Comparison of ENCODE assay signal across 18 cellular contexts in genomic region chr5:160237571-160238093, GRCh38. TPM values are rescaled to one million over a fixed set of nuclear protein-coding genes. Genes with fewer than 3 reads are reported as not detected.
A peak's percentile ranks its signal among the peaks of the same experiment; 100 is the strongest.
DNase-seq lines count a peak whose midpoint lies in the region; ATAC-seq and TF ChIP-seq lines count a peak whose summit lies in the region.
"Had no signal": no experiment of that assay in that cellular context is flagged by ENCODE, and none has a peak within 500 bp of the region (broad histone marks: within the 10 kb centered on the region; RNA-seq: fewer than 3 reads in every experiment).

No MANE protein-coding gene starts in this region.

- H3K27me3 Mint-ChIP-seq in GM23338 (ENCODE audit: insufficient read depth, low read depth, poor library complexity): peaks cover 26% of the 10 kb centered on the region
- H3K27me3 Mint-ChIP-seq in endothelial cell (ENCODE audit: unreplicated experiment): peaks cover 24% of the 10 kb centered on the region

- no peak overlapping the region; the same call in 1 of the 2 replicates for H3K4me3 ChIP-seq in GM23338
- H3K4me3 ChIP-seq in HUES64 (ENCODE audit: low read length): no peak overlapping the region
- no peak overlapping the region for H3K4me3 ChIP-seq in coronary artery
- no peak overlapping the region for H3K4me3 ChIP-seq in tibial artery

- peak overlapping the region; percentile 70 for H3K4me2 ChIP-seq in GM23338

- H2AFZ ChIP-seq in GM23338: peak overlapping the region; percentile 14; the same call in 1 of the 2 replicates

- H3K9me2 ChIP-seq in GM23338 (ENCODE audit: insufficient read depth): no peaks in the 10 kb centered on the region

- H3K27ac Mint-ChIP-seq in GM23338 (peak overlapping the region; percentile 10), endothelial cell (ENCODE audit: unreplicated experiment) (no peak overlapping the region)

- H3K9ac ChIP-seq in HUES64 (ENCODE audit: low read depth, low read length): no peak overlapping the region

- H3K27ac ChIP-seq in GM23338 (ENCODE audit: low read depth): peak overlapping the region; percentile 46; the same call in 1 of the 2 replicates
- peak overlapping the region; percentile 50; the same call in 1 of the 2 replicates for H3K27ac ChIP-seq in HUES64 (ENCODE audit: low read depth, low read length)
- no peak overlapping the region for H3K27ac ChIP-seq in coronary artery
- H3K27ac ChIP-seq in tibial artery: no peak overlapping the region
- H3K27ac ChIP-seq: C4-2B had no signal

- peaks cover 19% of the 10 kb centered on the region for H3K9me3 Mint-ChIP-seq in GM23338
- no peaks in the 10 kb centered on the region for H3K9me3 Mint-ChIP-seq in endothelial cell (ENCODE audit: unreplicated experiment)

- DNase-seq in GM23338 (ENCODE audit: low spot score) (peak; percentile 79), endothelial cell (ENCODE audit: low spot score) (no peak), iPS-NIHi11 (ENCODE audit: low spot score) (peak; percentile 68), coronary artery (ENCODE audit: low spot score) (no peak), tibial artery (no peak), cerebellar nuclear complex (lab: John Stamatoyannopoulos, UW) (no peak)
- DNase-seq: EL, Karpas-422, MV-4-11, NCI-H1105 treated with DMSO at 0.1 percent for 48 hours, NCI-H2081, NCI-H2171, NCI-H345, NCI-H524, Right ventricle myocardium superior had no signal

- H3K4me1 ChIP-seq in GM23338 (ENCODE audit: insufficient read depth) (peaks cover 18% of the 10 kb centered on the region), HUES64 (ENCODE audit: insufficient read depth, low read length) (peaks cover 8% of the 10 kb centered on the region), tibial artery (no peaks in the 10 kb centered on the region)

- peak; percentile 89 for ATAC-seq in GM23338
- ATAC-seq in HG03196 (IDR thresholded peaks at IDR 0.05; ENCODE audit: unreplicated experiment): no peak

- H3F3A ChIP-seq in GM23338 (replicated peaks; ENCODE audit: low read depth): no peaks in the 10 kb centered on the region; the same call in 1 of the 2 replicates

- WGBS in HUES64: 14% methylated on average over 5 of the region's 5 CpGs

- no peaks in the 10 kb centered on the region for H3K79me2 ChIP-seq in GM23338 (replicated peaks; ENCODE audit: insufficient read depth)

- H3K27me3 ChIP-seq in GM23338 (ENCODE audit: insufficient read depth): no peaks in the 10 kb centered on the region
- H3K27me3 ChIP-seq in HUES64 (ENCODE audit: insufficient read depth, low read length): no peaks in the 10 kb centered on the region
- peaks cover 0 to 8% of the 10 kb centered on the region in 2 donors for H3K27me3 ChIP-seq in tibial artery

- peak overlapping the region; percentile 8; the same call in 1 of the 3 replicates for H3K4me3 Mint-ChIP-seq in GM23338
- peak overlapping the region; percentile 11 for H3K4me3 Mint-ChIP-seq in endothelial cell (ENCODE audit: unreplicated experiment)

- peaks cover 9% of the 10 kb centered on the region for H3K36me3 Mint-ChIP-seq in GM23338 (ENCODE audit: low read depth)
- no peaks in the 10 kb centered on the region for H3K36me3 Mint-ChIP-seq in endothelial cell (ENCODE audit: low read depth, unreplicated experiment)

- no peaks in the 10 kb centered on the region for H4K20me1 ChIP-seq in GM23338 (replicated peaks; ENCODE audit: insufficient read depth)

- H3K4me1 Mint-ChIP-seq in GM23338 (peaks cover 24% of the 10 kb centered on the region), endothelial cell (ENCODE audit: unreplicated experiment) (peaks cover 9% of the 10 kb centered on the region)

- H3K36me3 ChIP-seq in GM23338 (ENCODE audit: insufficient read depth) (no peaks in the 10 kb centered on the region), HUES64 (ENCODE audit: insufficient read depth, low read length) (no peaks in the 10 kb centered on the region), tibial artery (no peaks in the 10 kb centered on the region)

- intact Hi-C loops in tibial artery (cut with DNase I; ENCODE audit: low total_unique reads): no loop called here

- TF ChIP-seq CTCF in GM23338 (conservative IDR thresholded peaks at IDR 0.05; ENCODE audit: low read depth in 2 of 2) (no peak), endothelial cell (IDR thresholded peaks at IDR 0.05; ENCODE audit: unreplicated experiment) (no peak), coronary artery (IDR thresholded peaks at IDR 0.05) (no peak), tibial artery (IDR thresholded peaks at IDR 0.05) (no peak)

- H3K9me3 ChIP-seq in HUES64 (ENCODE audit: insufficient read depth, low read depth, low read length) (no peaks in the 10 kb centered on the region), tibial artery (no peaks in the 10 kb centered on the region)

TF ChIP-seq in GM23338, 12 proteins besides CTCF, POLR2A, EP300 and RAD21 (continues in another document):
- TF ChIP-seq ZNF462 (CRISPR knock-in tag; IDR thresholded peaks at IDR 0.05) (no peak; the same call in 1 of the 2 replicates), JUNB (IDR thresholded peaks at IDR 0.05; ENCODE audit: unreplicated experiment) (no peak), ZNF331 (CRISPR knock-in tag; IDR thresholded peaks at IDR 0.05; ENCODE audit: low read depth) (no peak), EZH2 (IDR thresholded peaks at IDR 0.05; ENCODE audit: low read depth, unreplicated experiment) (no peak)
- TF ChIP-seq, protein P1, sequence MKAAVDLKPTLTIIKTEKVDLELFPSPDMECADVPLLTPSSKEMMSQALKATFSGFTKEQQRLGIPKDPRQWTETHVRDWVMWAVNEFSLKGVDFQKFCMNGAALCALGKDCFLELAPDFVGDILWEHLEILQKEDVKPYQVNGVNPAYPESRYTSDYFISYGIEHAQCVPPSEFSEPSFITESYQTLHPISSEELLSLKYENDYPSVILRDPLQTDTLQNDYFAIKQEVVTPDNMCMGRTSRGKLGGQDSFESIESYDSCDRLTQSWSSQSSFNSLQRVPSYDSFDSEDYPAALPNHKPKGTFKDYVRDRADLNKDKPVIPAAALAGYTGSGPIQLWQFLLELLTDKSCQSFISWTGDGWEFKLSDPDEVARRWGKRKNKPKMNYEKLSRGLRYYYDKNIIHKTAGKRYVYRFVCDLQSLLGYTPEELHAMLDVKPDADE (IDR thresholded peaks at IDR 0.05): no peak

RNA-seq across cellular contexts. Expression of gene FABP6, which starts 8.3 kb away (rescaled TPM):
- total RNA-seq in GM23338 (2014; rRNA removed; shearing (Covaris generic)): 1.7 and 2.2 TPM in 2 replicates
- 7.5 and 9.7 TPM in 2 replicates for polyA plus RNA-seq in GM23338 (2016; fragmentation: Nextera tagmentation; extraction: Ambion mirVana)
- polyA plus RNA-seq in HUES64 (2013, experiment 1 of 2): 5.1 TPM
- polyA plus RNA-seq in HUES64 (2013, experiment 2 of 2): 4.2 TPM
- total RNA-seq in endothelial cell (ENCODE audit: unreplicated experiment): 1.2 TPM

Comparison
In these comparisons a context has a peak if more than half of its experiments do, and no peak if none do; other contexts are left out.
1. DNase-seq: peak in GM23338 (single experiment) and iPS-NIHi11 (single experiment); none in endothelial cell (single experiment), coronary artery (single experiment), tibial artery (0 of 2) and cerebellar nuclear complex (0 of 2).
2. H3K27ac ChIP-seq: peak in GM23338 (single experiment) and HUES64 (single experiment); none in coronary artery (0 of 2) and tibial artery (0 of 2).